In genomic region chr3:45751537-45752242, GRCh38 we compare ENCODE assay signal across 26 cellular contexts. TPM values are rescaled to one million over a fixed set of nuclear protein-coding genes. Genes with fewer than 3 reads are reported as not detected.
DNase-seq lines count a peak whose midpoint lies in the region; ATAC-seq, FAIRE-seq and TF ChIP-seq lines count a peak whose summit lies in the region.
"Had no signal": no experiment of that assay in that cellular context is flagged by ENCODE, and none has a peak within 500 bp of the region (broad histone marks: within the 10 kb centered on the region; RNA-seq: fewer than 3 reads in every experiment).

No MANE protein-coding gene starts in this region.

- no peak overlapping the region for H3K9ac ChIP-seq in DND-41 (ENCODE audit: low read depth, low read length)
- H3K9ac ChIP-seq in K562 (ENCODE audit: insufficient read depth in 1 of 2, low read depth in 2 of 2, low read length in 2 of 2) = no peak overlapping the region

- TF ChIP-seq POLR2A in K562 (conservative IDR thresholded peaks at IDR 0.05) = no peak
- TF ChIP-seq POLR2A in right lobe of liver (IDR thresholded peaks at IDR 0.05) = no peak
- TF ChIP-seq POLR2A in vagina (IDR thresholded peaks at IDR 0.05) = no peak

- H3K79me2 ChIP-seq in DND-41 (ENCODE audit: insufficient read depth, low read length) (no peaks in the 10 kb centered on the region), K562 (ENCODE audit: control insufficient read depth, insufficient read depth, low read length) (no peaks in the 10 kb centered on the region)

- no peaks in the 10 kb centered on the region for H3K9me1 ChIP-seq in K562 (ENCODE audit: control insufficient read depth, insufficient read depth, low read length)

- no peak overlapping the region for H3K4me2 ChIP-seq in DND-41 (ENCODE audit: insufficient read depth, low read length)
- no peak overlapping the region for H3K4me2 ChIP-seq in K562 (ENCODE audit: insufficient read depth, low read length)
- H3K4me2 ChIP-seq: GM23338 had no signal

- H4K20me1 ChIP-seq in DND-41 (ENCODE audit: insufficient read depth, low read length) (no peaks in the 10 kb centered on the region; the same call in 1 of the 2 replicates), K562 (replicated peaks; ENCODE audit: control insufficient read depth, insufficient read depth, low read length) (no peaks in the 10 kb centered on the region)

- 0 out of 2 replicates have a peak overlapping the region, but pooled peaks have one; percentile 18 for H3K27ac ChIP-seq in DND-41 (ENCODE audit: low read length)
- no peak overlapping the region for H3K27ac ChIP-seq in K562 (ENCODE audit: extremely low read depth, low read depth, low read length)
- H3K27ac ChIP-seq in right lobe of liver = no peak overlapping the region
- H3K27ac ChIP-seq in vagina = no peak overlapping the region
- H3K27ac ChIP-seq: SJSA1 had no signal

- whole genome bisulfite sequencing in K562 (ENCODE audit: insufficient coverage, low coverage, missing lambda C conversion rate) = 16% methylated on average over 7 of the region's 7 CpGs
- WGBS in right lobe of liver (ENCODE audit: insufficient coverage, low coverage, low lambda C conversion rate, missing lambda C conversion rate) = 60% methylated on average over 7 of the region's 7 CpGs

- in situ Hi-C loops in K562 (cut with MboI) = loop anchor here (5.0 to 10.0 kb wide), 2 partner anchors 181 to 323 kb away; no protein-coding TSS in a partner anchor

- POLR2A ChIA-PET in K562 (lab: Yijun Ruan, JAX) = no interaction called here

- H3K4me1 ChIP-seq in DND-41 (ENCODE audit: insufficient read depth, low read length) = no peaks in the 10 kb centered on the region
- H3K4me1 ChIP-seq in K562 (replicated peaks in 1 of 2; ENCODE audit: control insufficient read depth in 2 of 2, insufficient read depth in 2 of 2, low read length in 2 of 2) = no peaks in the 10 kb centered on the region; a peak in 1 of 5 replicates
- H3K4me1 ChIP-seq in right lobe of liver = no peaks in the 10 kb centered on the region
- H3K4me1 ChIP-seq in vagina = no peaks in the 10 kb centered on the region
- H3K4me1 ChIP-seq: SJSA1 had no signal

- no peak for ATAC-seq in DND-41 (ENCODE audit: insufficient read depth, low read depth)
- ATAC-seq in K562 = no peak
- peak; percentile 65 to 73 (median 68) for ATAC-seq in right lobe of liver
- ATAC-seq: GM23338 had no signal

- TF ChIP-seq CTCF in DND-41 (IDR thresholded peaks at IDR 0.05; ENCODE audit: borderline replicate concordance, extremely low read depth, low read length, poor library complexity, severe bottlenecking) (no peak), K562 (IDR thresholded peaks at IDR 0.05 in 2 of 3, conservative IDR thresholded peaks at IDR 0.05 in 1 of 3; ENCODE audit: insufficient read depth in 2 of 3, low read depth in 1 of 3, low read length in 3 of 3) (no peak), right lobe of liver (IDR thresholded peaks at IDR 0.05) (no peak), vagina (IDR thresholded peaks at IDR 0.05) (no peak)

- intact Hi-C loops in K562 (cut with micrococcal nuclease) = no loop called here
- intact Hi-C loops in right lobe of liver (cut with DNase I) = no loop called here
- intact Hi-C loops in vagina (cut with DNase I) = no loop called here

- no peak overlapping the region for H3K4me3 ChIP-seq in DND-41 (ENCODE audit: low read depth in 1 of 2, low read length in 2 of 2)
- H3K4me3 ChIP-seq in K562 = no peak overlapping the region
- H3K4me3 ChIP-seq in right lobe of liver = no peak overlapping the region
- no peak overlapping the region for H3K4me3 ChIP-seq in vagina
- H3K4me3 ChIP-seq: GM23338, MG63, SJSA1 had no signal

- CTCF ChIA-PET in K562 (lab: Yijun Ruan, JAX; ENCODE audit: low intra/inter-chr PET ratio) = no interaction called here

- peaks cover 14% of the 10 kb centered on the region; the same call in 1 of the 2 replicates for H3K36me3 ChIP-seq in DND-41 (ENCODE audit: insufficient read depth, low read length)
- no peaks in the 10 kb centered on the region for H3K36me3 ChIP-seq in K562 (ENCODE audit: control insufficient read depth, insufficient read depth, low read length)
- H3K36me3 ChIP-seq in right lobe of liver = no peaks in the 10 kb centered on the region
- peaks cover 0 to 11% of the 10 kb centered on the region in 2 donors for H3K36me3 ChIP-seq in vagina
- H3K36me3 ChIP-seq: MG63 had no signal

- H3K9me3 ChIP-seq in DND-41 (ENCODE audit: insufficient read depth, low read length, severe bottlenecking) (no peaks in the 10 kb centered on the region), K562 (replicated peaks; ENCODE audit: control insufficient read depth, insufficient read depth, low read depth, low read length) (no peaks in the 10 kb centered on the region), right lobe of liver (no peaks in the 10 kb centered on the region), vagina (no peaks in the 10 kb centered on the region)
- H3K9me3 ChIP-seq: MG63, SJSA1 had no signal

- H3K27me3 ChIP-seq in DND-41 (ENCODE audit: insufficient read depth, low read length, poor library complexity) (no peaks in the 10 kb centered on the region), K562 (ENCODE audit: control insufficient read depth in 2 of 2, insufficient read depth in 2 of 2, low read length in 2 of 2) (peaks cover 18 to 34% of the 10 kb centered on the region in 2 experiments), right lobe of liver (no peaks in the 10 kb centered on the region), vagina (no peaks in the 10 kb centered on the region)
- H3K27me3 ChIP-seq: MG63, SJSA1 had no signal

- BruUV-seq in K562 (replicated peaks; lab: Mats Ljungman, UMichigan) = no TSS peak

- H2AFZ ChIP-seq in DND-41 (ENCODE audit: low read depth, low read length) = no peak overlapping the region
- no peak overlapping the region for H2AFZ ChIP-seq in K562 (ENCODE audit: low read depth, low read length)
- H2AFZ ChIP-seq: GM23338 had no signal

- no peak for TF ChIP-seq RAD21 in K562 (CRISPR knock-in tag; conservative IDR thresholded peaks at IDR 0.05 in 1 of 2, IDR thresholded peaks at IDR 0.05 in 1 of 2)

- no peak for TF ChIP-seq EP300 in K562 (IDR thresholded peaks at IDR 0.05; ENCODE audit: low read length)

- DNase-seq in DND-41 = no peak
- DNase-seq in K562 (ENCODE audit: extremely low read depth in 1 of 4, low spot score in 3 of 4) = no peak
- peak; percentile 4 for DNase-seq in fibroblast of peridontal ligament (ENCODE audit: extremely low read depth)
- no peak for DNase-seq in right lobe of liver
- DNase-seq in vagina (ENCODE audit: extremely low spot score in 2 of 2) = no peak
- no peak for DNase-seq in COLO668 (lab: John Stamatoyannopoulos, UW; ENCODE audit: unreplicated experiment)
- DNase-seq in T-helper 9 cell = no peak
- DNase-seq: H9, KG1, MG63, NCI-H1048, NCI-H1417, NCI-H1694, NCI-H2081, NCI-H2227 treated with DMSO at 0.1 percent for 48 hours, NCI-H526 treated with DMSO at 0.1 percent for 48 hours, Right ventricle myocardium superior, RPMI8226 had no signal

- FAIRE-seq in K562 (lab: Jason Lieb, UNC) = no peak
- FAIRE-seq: D721Med, G401.6 had no signal

TF ChIP-seq in K562, 482 proteins besides CTCF, POLR2A, EP300 and RAD21:
- 0 out of 2 replicates have a peak, but pooled peaks have one; percentile 7 for TF ChIP-seq ATF3 (IDR thresholded peaks at IDR 0.05)
- TF ChIP-seq ATF3 (CRISPR knock-in tag; conservative IDR thresholded peaks at IDR 0.05) = no peak
- no peak for TF ChIP-seq SIN3B (IDR thresholded peaks at IDR 0.05; ENCODE audit: low read depth)

RNA-seq across cellular contexts. Expression of gene SLC6A20, which starts 44.6 kb away (rescaled TPM):
- total RNA-seq in K562 (2011; cell fraction: chromatin; rRNA removed; ENCODE audit: low replicate concordance) = not detected in 2 replicates
- total RNA-seq in K562 (2011; cell fraction: nucleolus; rRNA removed) = not detected in 2 replicates
- total RNA-seq in K562 (2011; cell fraction: nucleoplasm; rRNA removed) = not detected in 2 replicates
- total RNA-seq in K562 (2014; rRNA removed) = not detected in 2 replicates
- total RNA-seq in K562 (2014; rRNA removed; fragmentation: Illumina TruSeq; extraction: Trizol) = not detected in 2 replicates
- total RNA-seq in K562 (2015; rRNA removed; fragmentation: Illumina TruSeq; extraction: Trizol) = not detected in 2 replicates
- total RNA-seq in K562 (2021) = not detected in 2 replicates
- polyA plus RNA-seq in K562 (2011; rRNA removed) = not detected in 2 replicates
- not detected in 2 replicates for polyA plus RNA-seq in K562 (2011; cell fraction: cytosol; rRNA removed)
- polyA plus RNA-seq in K562 (2011; cell fraction: nucleus; rRNA removed) = not detected in 2 replicates
- polyA plus RNA-seq in K562 (2012) = not detected in 2 replicates
- polyA plus RNA-seq in K562 (2014; fragmentation: Illumina TruSeq; extraction: Trizol) = not detected in 2 replicates
- polyA plus RNA-seq in K562 (2014; fragmentation: Nextera tagmentation; extraction: Ambion mirVana) = not detected
- not detected in 2 replicates for polyA plus RNA-seq in K562 (2014; rRNA removed)
- 0.03 TPM in 1 of 2 replicates, not detected in the other for polyA minus RNA-seq in K562 (2011; rRNA and poly(A)+ RNA removed)
- not detected in 2 replicates for polyA minus RNA-seq in K562 (2011; cell fraction: cytosol; rRNA and poly(A)+ RNA removed)
- not detected in 2 replicates for polyA minus RNA-seq in K562 (2011; cell fraction: nucleus; rRNA and poly(A)+ RNA removed)
- under 1 TPM in 3 of 6 experiments, not detected in 3; 0.07 to 0.21 (median 0.12) TPM for total RNA-seq in right lobe of liver
- total RNA-seq in vagina = 2.9 TPM
- total RNA-seq: A172, Daoy, NCI-H460, Right ventricle myocardium superior had no signal
- polyA plus RNA-seq: BJ had no signal

Comparison
In these comparisons a context has a peak if more than half of its experiments do, and no peak if none do; other contexts are left out.
1. ATAC-seq: peak in right lobe of liver (4 of 4); none in DND-41 (single experiment) and K562 (single experiment).